Comparison of ENCODE assay signal across 8 cellular contexts in genomic region chr5:93620487-93621339, GRCh38. TPM values are rescaled to one million over a fixed set of nuclear protein-coding genes. Genes with fewer than 3 reads are reported as not detected.
DNase-seq lines count a peak whose midpoint lies in the region; ATAC-seq and TF ChIP-seq lines count a peak whose summit lies in the region.

No MANE protein-coding gene starts in this region.

- H3K27me3 Mint-ChIP-seq in activated CD4-positive, alpha-beta T cell treated with anti-CD3 and anti-CD28 coated beads for 36 hours, result peaks cover 18% of the 10 kb centered on the region
- peaks cover 8% of the 10 kb centered on the region for H3K27me3 Mint-ChIP-seq in brain

- no peaks in the 10 kb centered on the region for H3K36me3 ChIP-seq in iPS-15b (ENCODE audit: control insufficient read depth, insufficient read depth, low read length)
- no peaks in the 10 kb centered on the region for H3K36me3 ChIP-seq in sigmoid colon

- no peak for TF ChIP-seq EP300 in sigmoid colon (IDR thresholded peaks at IDR 0.05)

- peak overlapping the region; percentile 78 for H3K4me3 Mint-ChIP-seq in activated CD4-positive, alpha-beta T cell treated with anti-CD3 and anti-CD28 coated beads for 36 hours
- H3K4me3 Mint-ChIP-seq in brain, result peak overlapping the region; percentile 90 to 100 (median 97)

- POLR2A ChIA-PET in activated CD4-positive, alpha-beta T cell treated with anti-CD3 and anti-CD28 coated beads for 36 hours (lab: Charles Lee), result interaction anchor here (0.6 kb wide), 2 partner anchors 14 to 35 kb away, joined by 4 to 5 read pairs; no protein-coding TSS in a partner anchor

- CTCF ChIA-PET in activated CD4-positive, alpha-beta T cell treated with anti-CD3 and anti-CD28 coated beads for 36 hours (lab: Charles Lee), result interaction anchor here (0.6 to 1.5 kb wide), 6 partner anchors 8 to 1117 kb away, joined by 3 to 8 read pairs (median 3); no protein-coding TSS in a partner anchor

- peak; percentile 77 for DNase-seq in activated CD4-positive, alpha-beta T cell treated with anti-CD3 and anti-CD28 coated beads for 36 hours
- no peak for DNase-seq in activated CD4-positive, alpha-beta T cell treated with anti-CD3 and anti-CD28 coated beads for 1 hour
- peak; percentile 33 for DNase-seq in NCI-H128 (lab: John Stamatoyannopoulos, UW; ENCODE audit: unreplicated experiment)
- peak in 4 of 5 donors; percentile 28 to 66 (median 33) for DNase-seq in T-helper 1 cell
- DNase-seq in sigmoid colon, result peak; percentile 72

- peak; percentile 82 for ATAC-seq in activated CD4-positive, alpha-beta T cell treated with anti-CD3 and anti-CD28 coated beads for 36 hours
- peak; percentile 96 for ATAC-seq in HG02870 (IDR thresholded peaks at IDR 0.05; ENCODE audit: unreplicated experiment)

- 1% methylated on average over 76 of the region's 76 CpGs for WGBS in sigmoid colon, 2 donors

- no peaks in the 10 kb centered on the region for H3K9me3 ChIP-seq in iPS-15b (ENCODE audit: control insufficient read depth, insufficient read depth, low read length)
- no peaks in the 10 kb centered on the region for H3K9me3 ChIP-seq in sigmoid colon

- no peak overlapping the region for H3K9ac ChIP-seq in iPS-15b (ENCODE audit: low read depth, low read length)

- TF ChIP-seq POLR2A in sigmoid colon (IDR thresholded peaks at IDR 0.05), result no peak

- H3K27ac ChIP-seq in sigmoid colon, result peak overlapping the region; percentile 73 to 88 (median 79)

- TF ChIP-seq CTCF in brain (conservative IDR thresholded peaks at IDR 0.05) (no peak), sigmoid colon (IDR thresholded peaks at IDR 0.05) (no peak)

- no peaks in the 10 kb centered on the region for H3K9me3 Mint-ChIP-seq in activated CD4-positive, alpha-beta T cell treated with anti-CD3 and anti-CD28 coated beads for 36 hours (ENCODE audit: low read depth)
- no peaks in the 10 kb centered on the region for H3K9me3 Mint-ChIP-seq in brain

- H3K27me3 ChIP-seq in iPS-15b (ENCODE audit: control insufficient read depth, insufficient read depth, low read length) (peaks cover 79% of the 10 kb centered on the region), sigmoid colon (no peaks in the 10 kb centered on the region)

- peak overlapping the region; percentile 62 for H3K27ac Mint-ChIP-seq in activated CD4-positive, alpha-beta T cell treated with anti-CD3 and anti-CD28 coated beads for 36 hours
- peak overlapping the region; percentile 98 to 100 (median 99) for H3K27ac Mint-ChIP-seq in brain

- H3K4me1 ChIP-seq in iPS-15b (ENCODE audit: control insufficient read depth, insufficient read depth, low read length) (peaks cover 6% of the 10 kb centered on the region), sigmoid colon (peaks cover 0 to 9% (median 6%) of the 10 kb centered on the region in 4 donors)

- H3K4me1 Mint-ChIP-seq in activated CD4-positive, alpha-beta T cell treated with anti-CD3 and anti-CD28 coated beads for 36 hours, result peaks cover 28% of the 10 kb centered on the region
- peaks cover 74% of the 10 kb centered on the region for H3K4me1 Mint-ChIP-seq in brain

- no peaks in the 10 kb centered on the region for H3K36me3 Mint-ChIP-seq in activated CD4-positive, alpha-beta T cell treated with anti-CD3 and anti-CD28 coated beads for 36 hours (ENCODE audit: low read depth)
- no peaks in the 10 kb centered on the region for H3K36me3 Mint-ChIP-seq in brain

- peak overlapping the region; percentile 71 for H3K4me3 ChIP-seq in iPS-15b (ENCODE audit: low read depth, low read length)
- peak overlapping the region; percentile 41 to 73 (median 66) for H3K4me3 ChIP-seq in sigmoid colon

- intact Hi-C loops in activated CD4-positive, alpha-beta T cell treated with anti-CD3 and anti-CD28 coated beads for 36 hours (cut with DNase I, micrococcal nuclease), result loop anchor here (1.0 to 10.0 kb wide), 6 partner anchors 8 to 994 kb away; partner anchors contain the start of genes NR2F1-AS1 (in 2 of the 2), KIAA0825 (in 1 of the 2), NR2F1 (in 1 of the 2) and SLF1 (in 1 of the 2)
- intact Hi-C loops in sigmoid colon (cut with DNase I), result loop anchor here (5.0 kb wide), 1 partner anchor 38 kb away; the partner anchor contains the start of genes NR2F1 and NR2F1-AS1

RNA-seq across cellular contexts. Expression of gene NR2F1, which starts 37.7 kb away (rescaled TPM):
- not detected for total RNA-seq in activated CD4-positive, alpha-beta T cell treated with anti-CD3 and anti-CD28 coated beads for 36 hours
- 356 TPM for polyA plus RNA-seq in brain (ENCODE audit: insufficient read depth, low read depth, low replicate concordance)
- 10 to 100 TPM; 16.3 to 24.1 (median 17.5) TPM for total RNA-seq in sigmoid colon
- polyA plus RNA-seq in sigmoid colon, result 1 to 10 TPM; 1.4 to 8.4 (median 7.6) TPM

RNA-seq across cellular contexts. Expression of gene NR2F1-AS1, which starts 39.7 kb away (rescaled TPM):
- not detected for total RNA-seq in activated CD4-positive, alpha-beta T cell treated with anti-CD3 and anti-CD28 coated beads for 36 hours
- polyA plus RNA-seq in brain (ENCODE audit: insufficient read depth, low read depth, low replicate concordance), result 35.2 TPM
- 10 to 100 TPM in 1 of 4 donors, 1 to 10 TPM in 3; 6.7 to 15.2 (median 9.1) TPM for total RNA-seq in sigmoid colon
- polyA plus RNA-seq in sigmoid colon, result 1 to 10 TPM; 1.4 to 9.0 (median 3.2) TPM

Comparison
In these comparisons a context has a peak if more than half of its experiments do, and no peak if none do; other contexts are left out.
1. RNA of gene NR2F1, which starts 37.7 kb away (total RNA-seq): 16.3 to 24.1 TPM in sigmoid colon; not detected in activated CD4-positive, alpha-beta T cell treated with anti-CD3 and anti-CD28 coated beads for 36 hours; every median in the first group is over 10 times any median in the second.
2. RNA of gene NR2F1-AS1, which starts 39.7 kb away (total RNA-seq): 6.7 to 15.2 TPM in sigmoid colon; not detected in activated CD4-positive, alpha-beta T cell treated with anti-CD3 and anti-CD28 coated beads for 36 hours; every median in the first group is over 4 times any median in the second.